27 cellular contexts compared by ENCODE assay signal in the genomic region with DNA sequence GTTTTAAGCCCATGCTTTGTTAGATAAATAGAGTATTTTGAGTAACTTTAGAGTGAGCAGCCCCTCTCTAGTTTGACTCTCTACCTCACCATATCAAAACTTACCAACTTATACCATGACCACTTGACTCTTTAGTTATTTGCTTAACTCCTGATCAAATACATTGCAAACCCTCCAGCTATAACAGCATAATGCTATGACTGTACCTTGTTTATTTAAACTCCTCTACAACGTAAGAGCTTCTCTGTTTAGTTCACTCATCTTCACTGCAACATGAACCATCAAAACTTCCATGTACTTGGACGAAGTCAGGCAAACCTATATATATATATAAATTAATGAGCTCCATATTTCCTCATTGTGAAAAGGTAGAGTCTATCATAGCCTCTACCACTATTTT.
"Had no signal": no experiment of that assay in that cellular context is flagged by ENCODE, and none has a peak within 500 bp of the region (broad histone marks: within the 10 kb centered on the region; RNA-seq: fewer than 3 reads in every experiment).

No MANE protein-coding gene starts in this region.

- FAIRE-seq: urothelium cell line had no signal

- H3K36me3 ChIP-seq: left ventricle myocardium inferior, neural progenitor cell, neutrophil, right atrium auricular region, right lobe of liver, suprapubic skin, thoracic aorta, tibial artery, upper lobe of right lung had no signal

- H3K27ac Mint-ChIP-seq: naive B cell; natural killer cell; nephron progenitor cell; neural progenitor cell; stimulated activated naive CD8-positive, alpha-beta T cell treated with anti-CD3 and anti-CD28 coated beads, Interleukin-15, Interleukin-2, amounts not matched to agents 100 ng/mL and 50 ng/mL, for 24 hours had no signal

- H3K4me3 Mint-ChIP-seq: mesothelial cell of epicardium; naive B cell; natural killer cell; nephron progenitor cell; neural progenitor cell; stimulated activated naive CD8-positive, alpha-beta T cell treated with anti-CD3 and anti-CD28 coated beads, Interleukin-15, Interleukin-2, amounts not matched to agents 100 ng/mL and 50 ng/mL, for 24 hours had no signal

- DNase-seq: islet precursor cell; left ventricle myocardium inferior; mesendoderm; naive B cell; natural killer cell; nephron progenitor cell; occipital lobe; right lobe of liver; stimulated activated CD4-positive, alpha-beta T cell treated with anti-CD3 and anti-CD28 coated beads, Interleukin-12 subunit alpha, Interleukin-12 subunit beta, amount 100 ng/mL, for 4 hours; stimulated activated CD4-positive, alpha-beta T cell treated with anti-CD3 and anti-CD28 coated beads, Interleukin-15, amount 100 ng/mL, for 24 hours; stimulated activated CD4-positive, alpha-beta T cell treated with anti-CD3 and anti-CD28 coated beads, Interleukin-2, amount 100 ng/mL, for 24 hours; stimulated activated CD4-positive, alpha-beta T cell treated with anti-CD3 and anti-CD28 coated beads, Interleukin-4, amount 100 ng/mL, for 1 hour; stimulated activated naive CD4-positive, alpha-beta T cell; tibial artery; trophoblast cell; upper lobe of right lung had no signal

- H3K27me3 Mint-ChIP-seq: naive B cell; stimulated activated naive CD8-positive, alpha-beta T cell treated with anti-CD3 and anti-CD28 coated beads, Interleukin-15, Interleukin-2, amounts not matched to agents 100 ng/mL and 50 ng/mL, for 24 hours had no signal

- H3K4me3 ChIP-seq: left ventricle myocardium inferior, lung, neural progenitor cell, right atrium auricular region, right lobe of liver, smooth muscle cell, suprapubic skin, thoracic aorta, tibial artery, upper lobe of right lung had no signal

- H3K9me3 Mint-ChIP-seq: nephron progenitor cell; neural progenitor cell; stimulated activated naive CD8-positive, alpha-beta T cell treated with anti-CD3 and anti-CD28 coated beads, Interleukin-15, Interleukin-2, amounts not matched to agents 100 ng/mL and 50 ng/mL, for 24 hours had no signal

- H3K9me3 ChIP-seq: left ventricle myocardium inferior, neutrophil, right atrium auricular region, right lobe of liver, suprapubic skin, thoracic aorta, tibial artery, upper lobe of right lung had no signal

- H3K27me3 ChIP-seq: neural progenitor cell, neutrophil, right atrium auricular region, right lobe of liver, suprapubic skin, tibial artery, upper lobe of right lung had no signal

- H3K36me3 Mint-ChIP-seq: naive B cell, natural killer cell, neural progenitor cell had no signal

- H3K27ac ChIP-seq: left ventricle myocardium inferior, neural progenitor cell, neutrophil, parathyroid adenoma, right atrium auricular region, right lobe of liver, suprapubic skin, thoracic aorta, tibial artery, upper lobe of right lung had no signal

- H3K4me1 Mint-ChIP-seq: naive B cell, natural killer cell, neural progenitor cell had no signal
